Comparison of ENCODE assay signal across 23 cellular contexts in the genomic region with DNA sequence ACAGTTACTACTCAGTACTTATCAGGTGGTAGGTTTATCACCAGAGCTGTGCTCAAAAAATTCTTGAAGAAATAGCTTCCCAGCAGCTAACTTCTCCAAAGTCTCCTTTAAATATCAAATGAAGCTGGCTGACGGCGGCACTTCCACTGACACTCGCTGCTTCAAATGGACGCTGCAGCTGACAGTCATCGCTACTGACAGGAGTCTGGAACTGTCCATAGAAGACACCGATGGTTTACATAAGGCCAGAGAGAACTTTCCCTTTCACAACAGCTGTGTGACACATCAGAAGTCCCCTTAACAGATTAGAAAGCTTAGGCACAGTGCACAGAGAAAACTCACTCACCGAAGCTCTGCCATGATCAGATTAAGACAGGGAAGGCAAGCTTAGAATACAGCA.
DNase-seq lines count a peak whose midpoint lies in the region; ATAC-seq, FAIRE-seq and TF ChIP-seq lines count a peak whose summit lies in the region.
"Had no signal": no experiment of that assay in that cellular context is flagged by ENCODE, and none has a peak within 500 bp of the region (broad histone marks: within the 10 kb centered on the region; RNA-seq: fewer than 3 reads in every experiment).

No MANE protein-coding gene starts in this region.

- CTCF ChIA-PET in K562 (lab: Yijun Ruan, JAX; ENCODE audit: low intra/inter-chr PET ratio): no interaction called here

- no peaks in the 10 kb centered on the region for H3K4me1 Mint-ChIP-seq in stimulated activated effector memory CD8-positive, alpha-beta T cell treated with anti-CD3 and anti-CD28 coated beads, Interleukin-12 subunit alpha, Interleukin-12 subunit beta, amount 100 ng/mL, for 72 hours
- peaks cover 4% of the 10 kb centered on the region for H3K4me1 Mint-ChIP-seq in GM23338

- no peaks in the 10 kb centered on the region for H3K27me3 ChIP-seq in K562 (ENCODE audit: control insufficient read depth in 2 of 2, insufficient read depth in 2 of 2, low read length in 2 of 2)
- H3K27me3 ChIP-seq in osteoblast (ENCODE audit: insufficient read depth, low read length): no peaks in the 10 kb centered on the region
- H3K27me3 ChIP-seq in GM23338 (ENCODE audit: insufficient read depth): no peaks in the 10 kb centered on the region
- H3K27me3 ChIP-seq: BE2C had no signal

- H3K27ac ChIP-seq in K562 (ENCODE audit: extremely low read depth, low read depth, low read length) (no peak overlapping the region), osteoblast (ENCODE audit: low read depth, low read length) (no peak overlapping the region), GM23338 (ENCODE audit: low read depth) (no peak overlapping the region)
- H3K27ac ChIP-seq: HL-60 had no signal

- H3K4me1 ChIP-seq in K562 (replicated peaks in 1 of 2; ENCODE audit: control insufficient read depth in 2 of 2, insufficient read depth in 2 of 2, low read length in 2 of 2): no peaks in the 10 kb centered on the region; a peak in 1 of 5 replicates
- H3K4me1 ChIP-seq in osteoblast (ENCODE audit: insufficient read depth, low read length): peaks cover 8% of the 10 kb centered on the region
- H3K4me1 ChIP-seq in GM23338 (ENCODE audit: insufficient read depth): no peaks in the 10 kb centered on the region
- H3K4me1 ChIP-seq: BE2C, HAP-1 had no signal

- peaks cover 3% of the 10 kb centered on the region for H3K27me3 Mint-ChIP-seq in GM23338 (ENCODE audit: insufficient read depth, low read depth, poor library complexity)

- H3K36me3 ChIP-seq in K562 (ENCODE audit: control insufficient read depth, insufficient read depth, low read length): no peaks in the 10 kb centered on the region
- no peaks in the 10 kb centered on the region for H3K36me3 ChIP-seq in osteoblast (ENCODE audit: insufficient read depth, low read length)
- H3K36me3 ChIP-seq in GM23338 (ENCODE audit: insufficient read depth): no peaks in the 10 kb centered on the region
- H3K36me3 ChIP-seq: BE2C, HAP-1 had no signal

- H3K9me2 ChIP-seq in GM23338 (ENCODE audit: insufficient read depth): no peaks in the 10 kb centered on the region

- no peaks in the 10 kb centered on the region for H3F3A ChIP-seq in GM23338 (replicated peaks; ENCODE audit: low read depth)

- no peak overlapping the region for H3K4me3 Mint-ChIP-seq in stimulated activated effector memory CD8-positive, alpha-beta T cell treated with anti-CD3 and anti-CD28 coated beads, Interleukin-12 subunit alpha, Interleukin-12 subunit beta, amount 100 ng/mL, for 72 hours
- no peak overlapping the region for H3K4me3 Mint-ChIP-seq in GM23338

- in situ Hi-C loops in K562 (cut with MboI): no loop called here

- H3K27ac Mint-ChIP-seq in stimulated activated effector memory CD8-positive, alpha-beta T cell treated with anti-CD3 and anti-CD28 coated beads, Interleukin-12 subunit alpha, Interleukin-12 subunit beta, amount 100 ng/mL, for 72 hours: no peak overlapping the region
- H3K27ac Mint-ChIP-seq in GM23338: no peak overlapping the region

- H3K9ac ChIP-seq in K562 (ENCODE audit: insufficient read depth in 1 of 2, low read depth in 2 of 2, low read length in 2 of 2): no peak overlapping the region

- BruUV-seq in K562 (replicated peaks; lab: Mats Ljungman, UMichigan): no TSS peak

- POLR2A ChIA-PET in K562 (lab: Yijun Ruan, JAX): no interaction called here

- TF ChIP-seq POLR2A in K562 (conservative IDR thresholded peaks at IDR 0.05): no peak

- H3K4me2 ChIP-seq in K562 (ENCODE audit: insufficient read depth, low read length): no peak overlapping the region
- H3K4me2 ChIP-seq in osteoblast (ENCODE audit: insufficient read depth, low read length): peak overlapping the region; percentile 8
- no peak overlapping the region for H3K4me2 ChIP-seq in GM23338

- H4K20me1 ChIP-seq in K562 (replicated peaks; ENCODE audit: control insufficient read depth, insufficient read depth, low read length) (no peaks in the 10 kb centered on the region), osteoblast (ENCODE audit: insufficient read depth, low read length) (no peaks in the 10 kb centered on the region), GM23338 (replicated peaks; ENCODE audit: insufficient read depth) (no peaks in the 10 kb centered on the region)

- H3K79me2 ChIP-seq in K562 (ENCODE audit: control insufficient read depth, insufficient read depth, low read length) (no peaks in the 10 kb centered on the region), osteoblast (ENCODE audit: insufficient read depth, low read length) (no peaks in the 10 kb centered on the region), GM23338 (replicated peaks; ENCODE audit: insufficient read depth) (no peaks in the 10 kb centered on the region)

- 0% methylated on average over 7 of the region's 7 CpGs for WGBS in K562 (ENCODE audit: insufficient coverage, low coverage, missing lambda C conversion rate)

- intact Hi-C loops in left ventricle myocardium superior (cut with micrococcal nuclease): no loop called here
- intact Hi-C loops in Right ventricle myocardium inferior (cut with DNase I): no loop called here
- intact Hi-C loops in K562 (cut with micrococcal nuclease): no loop called here

- no peaks in the 10 kb centered on the region for H3K9me1 ChIP-seq in K562 (ENCODE audit: control insufficient read depth, insufficient read depth, low read length)

- H2AFZ ChIP-seq in K562 (ENCODE audit: low read depth, low read length): no peak overlapping the region
- H2AFZ ChIP-seq in osteoblast (ENCODE audit: low read length): peak overlapping the region; percentile 32
- H2AFZ ChIP-seq in GM23338: no peak overlapping the region

- H3K9me3 Mint-ChIP-seq in stimulated activated effector memory CD8-positive, alpha-beta T cell treated with anti-CD3 and anti-CD28 coated beads, Interleukin-12 subunit alpha, Interleukin-12 subunit beta, amount 100 ng/mL, for 72 hours: no peaks in the 10 kb centered on the region
- H3K9me3 Mint-ChIP-seq in GM23338: no peaks in the 10 kb centered on the region

- no peak for TF ChIP-seq CTCF in K562 (IDR thresholded peaks at IDR 0.05 in 2 of 3, conservative IDR thresholded peaks at IDR 0.05 in 1 of 3; ENCODE audit: insufficient read depth in 2 of 3, low read depth in 1 of 3, low read length in 3 of 3)
- no peak for TF ChIP-seq CTCF in osteoblast (IDR thresholded peaks at IDR 0.05; ENCODE audit: extremely low read depth, low read depth, low read length)
- no peak for TF ChIP-seq CTCF in GM23338 (conservative IDR thresholded peaks at IDR 0.05; ENCODE audit: low read depth in 2 of 2)

- no peaks in the 10 kb centered on the region for H3K36me3 Mint-ChIP-seq in stimulated activated effector memory CD8-positive, alpha-beta T cell treated with anti-CD3 and anti-CD28 coated beads, Interleukin-12 subunit alpha, Interleukin-12 subunit beta, amount 100 ng/mL, for 72 hours
- H3K36me3 Mint-ChIP-seq in GM23338 (ENCODE audit: low read depth): no peaks in the 10 kb centered on the region

- H3K4me3 ChIP-seq in K562: no peak overlapping the region
- H3K4me3 ChIP-seq in osteoblast (ENCODE audit: insufficient read depth, low read length): no peak overlapping the region
- no peak overlapping the region for H3K4me3 ChIP-seq in GM23338
- H3K4me3 ChIP-seq: GM12878, HAP-1 had no signal

- no peak for TF ChIP-seq RAD21 in K562 (CRISPR knock-in tag; conservative IDR thresholded peaks at IDR 0.05 in 1 of 2, IDR thresholded peaks at IDR 0.05 in 1 of 2)

- no peak for FAIRE-seq in K562 (lab: Jason Lieb, UNC)
- FAIRE-seq: A204.1, GM12878, HepG2, RCC 7860 had no signal

- DNase-seq in left ventricle myocardium superior: no peak
- DNase-seq in Right ventricle myocardium inferior (ENCODE audit: missing footprints): no peak
- DNase-seq in K562 (ENCODE audit: extremely low read depth in 1 of 4, low spot score in 3 of 4): peak in 1 of 4 experiments; percentile 3
- no peak for DNase-seq in osteoblast (ENCODE audit: insufficient read length, low spot score, missing footprints)
- no peak for DNase-seq in OCI-M2 (lab: John Stamatoyannopoulos, UW; ENCODE audit: unreplicated experiment)
- no peak for DNase-seq in stimulated activated effector memory CD8-positive, alpha-beta T cell treated with anti-CD3 and anti-CD28 coated beads, Interleukin-12 subunit alpha, Interleukin-12 subunit beta, amount 100 ng/mL, for 72 hours (ENCODE audit: low spot score in 2 of 2)
- no peak for DNase-seq in GM23338 (ENCODE audit: low spot score)
- DNase-seq: BE2C, DMS79, KG1, NCI-H1092 treated with DMSO at 0.1 percent for 48 hours, NCI-H1436 treated with DMSO at 0.1 percent for 48 hours, NCI-H2029, NCI-H2227 treated with DMSO at 0.1 percent for 48 hours, NCI-H510A, SHP77, SW 1271 had no signal

- no peak for TF ChIP-seq EP300 in K562 (IDR thresholded peaks at IDR 0.05; ENCODE audit: low read length)

- no peaks in the 10 kb centered on the region for H3K9me3 ChIP-seq in K562 (replicated peaks; ENCODE audit: control insufficient read depth, insufficient read depth, low read depth, low read length)
- H3K9me3 ChIP-seq in osteoblast (ENCODE audit: low read depth, low read length): no peaks in the 10 kb centered on the region
- H3K9me3 ChIP-seq: BE2C, HAP-1 had no signal

- ATAC-seq in left ventricle myocardium superior (peak; percentile 51), Right ventricle myocardium inferior (no peak), K562 (no peak), GM23338 (no peak)
- no peak for ATAC-seq in stimulated activated effector memory CD8-positive, alpha-beta T cell treated with anti-CD3 and anti-CD28 coated beads, Interleukin-12 subunit alpha, Interleukin-12 subunit beta, amount 100 ng/mL, for 72 hours
- ATAC-seq: GM12878, HepG2 had no signal

TF ChIP-seq in K562, 482 proteins besides CTCF, POLR2A, EP300 and RAD21 (continues in another document):
- no peak for TF ChIP-seq FOXA1 (IDR thresholded peaks at IDR 0.05; ENCODE audit: borderline replicate concordance)

TF ChIP-seq in GM23338, 12 proteins besides CTCF, POLR2A, EP300 and RAD21 (continues in another document):
- TF ChIP-seq JUNB (IDR thresholded peaks at IDR 0.05; ENCODE audit: unreplicated experiment): no peak
- TF ChIP-seq ZNF114 (CRISPR knock-in tag; IDR thresholded peaks at IDR 0.05): no peak
- TF ChIP-seq NANOG (IDR thresholded peaks at IDR 0.05; ENCODE audit: borderline replicate concordance): no peak
- no peak for TF ChIP-seq EZH2 (IDR thresholded peaks at IDR 0.05; ENCODE audit: low read depth, unreplicated experiment)
